In the genomic region with DNA sequence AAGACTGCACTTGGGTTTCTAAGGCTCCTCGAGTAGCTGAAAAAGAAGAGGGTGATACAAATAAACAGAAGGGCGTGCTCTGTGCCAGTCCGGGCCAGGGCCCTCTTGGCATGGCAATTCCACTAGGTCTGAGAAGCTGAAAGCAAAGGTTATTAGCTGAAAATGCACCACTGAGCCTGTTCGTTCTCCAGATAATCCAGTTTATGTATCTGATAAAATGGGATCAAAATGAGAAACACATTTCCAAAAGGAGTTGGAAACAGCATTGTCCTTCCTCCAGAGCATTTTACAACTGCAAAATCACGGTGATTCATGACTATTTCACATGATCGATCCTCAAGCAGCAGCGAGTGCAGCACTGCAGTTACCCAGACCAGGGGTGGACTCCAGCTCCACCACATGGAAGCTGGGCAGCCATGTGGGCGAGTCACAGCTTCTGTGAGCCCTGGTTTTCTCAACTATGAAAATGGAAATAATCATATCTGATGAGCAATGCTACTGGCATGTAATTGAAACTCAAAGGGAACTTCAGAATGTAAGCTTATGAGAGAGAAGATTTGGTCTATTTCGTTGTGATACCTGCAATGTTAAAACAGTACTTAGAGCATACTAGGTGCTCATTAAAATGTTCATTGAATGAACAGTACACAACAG, we compare ENCODE assay signal across 18 cellular contexts.
DNase-seq lines count a peak whose midpoint lies in the region; ATAC-seq and TF ChIP-seq lines count a peak whose summit lies in the region.
"Had no signal": no experiment of that assay in that cellular context is flagged by ENCODE, and none has a peak within 500 bp of the region (broad histone marks: within the 10 kb centered on the region; RNA-seq: fewer than 3 reads in every experiment).

No MANE protein-coding gene starts in this region.

- POLR2A ChIA-PET in RWPE1 (lab: Yijun Ruan, JAX; ENCODE audit: low non-redundant PET) = no interaction called here

- TF ChIP-seq CTCF in RWPE1 (conservative IDR thresholded peaks at IDR 0.05; ENCODE audit: low read depth) (no peak), retinal pigment epithelial cell (conservative IDR thresholded peaks at IDR 0.05; ENCODE audit: low read depth, low read length) (peak; percentile 5)

- ATAC-seq in left colon = no peak
- ATAC-seq: activated T-cell treated with anti-CD3 and anti-CD28 coated beads, Interleukin-2, amount 50 U/mL, for 72 hours; heart right ventricle; naive thymus-derived CD4-positive, alpha-beta T cell; Right ventricle myocardium inferior had no signal

- H3K27ac ChIP-seq in RWPE1 = no peak overlapping the region
- H3K27ac ChIP-seq: heart right ventricle had no signal

- CTCF ChIA-PET in RWPE1 (lab: Yijun Ruan, JAX) = interaction anchor here (0.5 to 0.7 kb wide), 3 partner anchors 8 to 261 kb away, joined by 3 to 4 read pairs (median 3); no protein-coding TSS in a partner anchor

- H3K4me3 ChIP-seq in retinal pigment epithelial cell (ENCODE audit: low read length) = no peak overlapping the region
- H3K4me3 ChIP-seq: heart right ventricle had no signal

- DNase-seq in EL (peak; percentile 77), RWPE1 (ENCODE audit: low spot score) (peak; percentile 9), fibroblast of gingiva (ENCODE audit: low read depth) (peak; percentile 88), retinal pigment epithelial cell (ENCODE audit: low read depth) (peak; percentile 9), left colon (no peak), NCI-H446 (lab: John Stamatoyannopoulos, UW) (no peak), activated gamma-delta T cell (lab: John Stamatoyannopoulos, UW) (no peak), putamen (ENCODE audit: low spot score) (no peak)
- DNase-seq: activated CD4-positive, alpha-beta T cell treated with anti-CD3 and anti-CD28 coated beads, Interleukin-2, amount 50 U/mL, for 1 hour; activated T-cell treated with anti-CD3 and anti-CD28 coated beads, Interleukin-2, amount 50 U/mL, for 72 hours; anterior cingulate cortex; effector memory CD4-positive, alpha-beta T cell; heart right ventricle; naive thymus-derived CD4-positive, alpha-beta T cell; NCI-H187 treated with DMSO at 0.1 percent for 48 hours; NCI-H82; stimulated activated CD4-positive, alpha-beta T cell treated with anti-CD3 and anti-CD28 coated beads, Interleukin-4, amount 100 ng/mL, for 1 hour had no signal

- intact Hi-C loops in left colon (cut with DNase I, micrococcal nuclease) = no loop called here

Comparison
In these comparisons a context has a peak if more than half of its experiments do, and no peak if none do; other contexts are left out.
1. DNase-seq: peak in EL (single experiment), RWPE1 (single experiment), fibroblast of gingiva (single experiment) and retinal pigment epithelial cell (single experiment); none in left colon (0 of 2), NCI-H446 (0 of 2), activated gamma-delta T cell (single experiment) and putamen (single experiment).